11 cellular contexts compared by ENCODE assay signal in genomic region chr1:87240661-87241285, GRCh38.
"Had no signal": no experiment of that assay in that cellular context is flagged by ENCODE, and none has a peak within 500 bp of the region (broad histone marks: within the 10 kb centered on the region; RNA-seq: fewer than 3 reads in every experiment).

No MANE protein-coding gene starts in this region.

- H3K4me1 ChIP-seq: transverse colon had no signal

- H3K4me3 ChIP-seq: transverse colon had no signal

- DNase-seq: activated B cell treated with CpG ODN at 0.5 μM for 24 hours; activated CD4-positive, alpha-beta T cell treated with anti-CD3 and anti-CD28 coated beads for 48 hours; activated CD8-positive, alpha-beta memory T cell treated with anti-CD3 and anti-CD28 coated beads, Interleukin-2, amount 50 U/mL, for 48 hours; activated gamma-delta T cell treated with Interleukin-2 at 50 U/mL for 16 hours; amniotic stem cell; dermis blood vessel endothelial cell; effector memory CD8-positive, alpha-beta T cell; stimulated activated CD4-positive, alpha-beta T cell treated with anti-CD3 and anti-CD28 coated beads, Interleukin-4, amount 100 ng/mL, for 1 hour; stimulated activated naive CD4-positive, alpha-beta T cell; transverse colon had no signal

- H3K27ac ChIP-seq: parathyroid adenoma, transverse colon had no signal

- H3K36me3 ChIP-seq: transverse colon had no signal

- ATAC-seq: effector memory CD8-positive, alpha-beta T cell had no signal

- H3K9me3 ChIP-seq: transverse colon had no signal

- H3K27me3 ChIP-seq: transverse colon had no signal
